Comparison of ENCODE assay signal across 25 cellular contexts in the genomic region with DNA sequence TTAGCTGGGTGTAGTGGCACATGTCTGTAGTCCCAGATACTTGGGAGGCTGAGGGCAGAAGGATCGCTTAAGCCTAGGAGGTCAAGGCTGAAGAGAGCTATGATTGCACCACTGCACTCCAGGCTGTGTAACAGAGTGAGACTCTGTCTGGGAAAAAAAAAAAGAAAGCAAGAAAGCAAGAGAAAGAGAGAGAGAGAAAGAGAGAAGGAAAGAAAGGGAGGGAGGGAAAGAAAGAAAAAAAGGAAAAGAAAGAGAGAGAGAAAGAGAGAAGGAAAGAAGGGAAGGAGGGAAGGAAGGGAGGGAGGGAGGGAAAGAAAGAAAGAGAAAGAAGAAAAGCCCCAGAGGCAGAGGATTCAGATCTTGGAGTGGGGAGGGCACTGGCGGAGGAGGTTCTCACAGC. TPM values are rescaled to one million over a fixed set of nuclear protein-coding genes. Genes with fewer than 3 reads are reported as not detected.
"Had no signal": no experiment of that assay in that cellular context is flagged by ENCODE, and none has a peak within 500 bp of the region (broad histone marks: within the 10 kb centered on the region; RNA-seq: fewer than 3 reads in every experiment).

No MANE protein-coding gene starts in this region.

- H3K36me3 ChIP-seq: ovary, thyroid gland had no signal

- FAIRE-seq: colon, keratinocyte had no signal

- ATAC-seq: effector memory CD8-positive, alpha-beta T cell; gastroesophageal sphincter; lower lobe of right lung; stimulated activated naive CD8-positive, alpha-beta T cell treated with anti-CD3 and anti-CD28 coated beads, Interleukin-15, Interleukin-2, amounts not matched to agents 100 U/mL and 50 U/mL, for 24 hours; upper lobe of right lung had no signal

- H3K27ac ChIP-seq: esophagus squamous epithelium, gastroesophageal sphincter, left ventricle myocardium inferior, lower lobe of right lung, ovary, right atrium auricular region, sigmoid colon, skin epidermis, suprapubic skin, thyroid gland, upper lobe of right lung had no signal

- H3K27ac Mint-ChIP-seq: dendritic cell treated with granulocyte-macrophage colony-stimulating factor and Interleukin-4, amounts not matched to agents 40 ng/mL and 50 ng/mL, for 4 days; immature natural killer cell had no signal

- DNase-seq: cerebellar nuclear complex; effector memory CD8-positive, alpha-beta T cell; esophagus squamous epithelium; foreskin fibroblast; immature natural killer cell; left ventricle myocardium inferior; lower lobe of right lung; mesenchymal stem cell; naive B cell; nucleus accumbens; ovary; sigmoid colon; stimulated activated naive CD8-positive, alpha-beta T cell treated with anti-CD3 and anti-CD28 coated beads, Interleukin-15, Interleukin-2, amounts not matched to agents 100 U/mL and 50 U/mL, for 24 hours; thyroid gland; upper lobe of right lung had no signal

- H3K4me3 ChIP-seq: esophagus squamous epithelium, gastroesophageal sphincter, left ventricle myocardium inferior, lower lobe of right lung, ovary, right atrium auricular region, sigmoid colon, skin epidermis, suprapubic skin, thyroid gland, upper lobe of right lung had no signal

- H3K27me3 ChIP-seq: esophagus squamous epithelium, gastroesophageal sphincter, ovary, right atrium auricular region, sigmoid colon, suprapubic skin, thyroid gland, upper lobe of right lung had no signal

- H3K9me3 ChIP-seq: esophagus squamous epithelium, gastroesophageal sphincter, left ventricle myocardium inferior, lower lobe of right lung, ovary, right atrium auricular region, sigmoid colon, suprapubic skin, thyroid gland, upper lobe of right lung had no signal

- H3K9me3 Mint-ChIP-seq: dendritic cell treated with granulocyte-macrophage colony-stimulating factor and Interleukin-4, amounts not matched to agents 40 ng/mL and 50 ng/mL, for 4 days; effector memory CD8-positive, alpha-beta T cell; immature natural killer cell; naive B cell; neural crest cell had no signal

- H3K4me3 Mint-ChIP-seq: dendritic cell treated with granulocyte-macrophage colony-stimulating factor and Interleukin-4, amounts not matched to agents 40 ng/mL and 50 ng/mL, for 4 days; effector memory CD8-positive, alpha-beta T cell; immature natural killer cell; neural crest cell had no signal

- H3K27me3 Mint-ChIP-seq: effector memory CD8-positive, alpha-beta T cell; naive B cell had no signal

RNA-seq across cellular contexts. Expression of a gene that starts 6.5 kb away (rescaled TPM):
- total RNA-seq: neural crest cell had no signal

RNA-seq across cellular contexts. Expression of a gene that starts 7.7 kb away (rescaled TPM):
- total RNA-seq: epithelial cell of proximal tubule, gastroesophageal sphincter, right atrium auricular region had no signal

RNA-seq across cellular contexts. Expression of a gene that starts 16.6 kb away (rescaled TPM):
- total RNA-seq: epithelial cell of proximal tubule, esophagus squamous epithelium, gastroesophageal sphincter, left ventricle myocardium inferior, lower lobe of right lung, posterior vena cava, right atrium auricular region, upper lobe of right lung had no signal
- polyA plus RNA-seq: keratinocyte had no signal
